ENCODE assay signal across 8 cellular contexts in genomic region chr22:27919222-27919942, GRCh38. TPM values are rescaled to one million over a fixed set of nuclear protein-coding genes. Genes with fewer than 3 reads are reported as not detected.
A peak's percentile ranks its signal among the peaks of the same experiment; 100 is the strongest.
DNase-seq lines count a peak whose midpoint lies in the region; ATAC-seq and TF ChIP-seq lines count a peak whose summit lies in the region.

PITPNB (minus strand) TSS chr22:27919256; CDS start chr22:27919191, 65 bp downstream.

- peaks cover 8 to 19% of the 10 kb centered on the region in 2 donors for H3K4me1 ChIP-seq in mucosa of rectum (ENCODE audit: control insufficient read depth in 2 of 2, insufficient read depth in 2 of 2, low read length in 2 of 2)

- H3K4me1 Mint-ChIP-seq in activated T-cell treated with anti-CD3 and anti-CD28 coated beads, Interleukin-2, amount 50 U/mL, for 24 hours (ENCODE audit: low read depth): peaks cover 70% of the 10 kb centered on the region

- ATAC-seq in GM21723 (IDR thresholded peaks at IDR 0.05; ENCODE audit: unreplicated experiment): peak; percentile 82

- TF ChIP-seq POLR2A in erythroblast (IDR thresholded peaks at IDR 0.05; ENCODE audit: low read length): peak; percentile 90

- H3K36me3 ChIP-seq in mucosa of rectum (ENCODE audit: control insufficient read depth in 2 of 2, insufficient read depth in 2 of 2, low read length in 2 of 2): no peaks in the 10 kb centered on the region

- H3K9me3 Mint-ChIP-seq in activated T-cell treated with anti-CD3 and anti-CD28 coated beads, Interleukin-2, amount 50 U/mL, for 24 hours: no peaks in the 10 kb centered on the region

- H3K4me3 ChIP-seq in mucosa of rectum (ENCODE audit: low read length in 2 of 2): peak within 1 kb of the TSS; percentile 92 to 93

- peak within 1 kb of the TSS; percentile 98 for H3K4me3 Mint-ChIP-seq in activated T-cell treated with anti-CD3 and anti-CD28 coated beads, Interleukin-2, amount 50 U/mL, for 24 hours

- H3K27ac Mint-ChIP-seq in activated T-cell treated with anti-CD3 and anti-CD28 coated beads, Interleukin-2, amount 50 U/mL, for 24 hours: peak within 1 kb of the TSS; percentile 100

- H3K9ac ChIP-seq in mucosa of rectum (ENCODE audit: low read depth in 1 of 2, low read length in 2 of 2): peak within 1 kb of the TSS; percentile 95 to 97

- H3K9me3 ChIP-seq in mucosa of rectum (ENCODE audit: control insufficient read depth in 2 of 2, low read length in 2 of 2): no peaks in the 10 kb centered on the region

- H3K27me3 ChIP-seq in mucosa of rectum (ENCODE audit: control insufficient read depth in 2 of 2, insufficient read depth in 2 of 2, low read length in 2 of 2): no peaks in the 10 kb centered on the region

- no peaks in the 10 kb centered on the region for H3K27me3 Mint-ChIP-seq in activated T-cell treated with anti-CD3 and anti-CD28 coated beads, Interleukin-2, amount 50 U/mL, for 24 hours

- H3K27ac ChIP-seq in mucosa of rectum (ENCODE audit: low read depth in 2 of 2, low read length in 2 of 2): peak within 1 kb of the TSS; percentile 95

- peak; percentile 90 for DNase-seq in DMS53 (lab: John Stamatoyannopoulos, UW)
- DNase-seq in KG1 (lab: John Stamatoyannopoulos, UW): peak; percentile 97
- peak; percentile 99 for DNase-seq in activated T-cell treated with anti-CD3 and anti-CD28 coated beads, Interleukin-2, amount 50 U/mL, for 24 hours
- peak; percentile 98 to 100 for DNase-seq in erythroblast (lab: John Stamatoyannopoulos, UW)
- DNase-seq in stimulated activated CD8-positive, alpha-beta memory T cell treated with anti-CD3 and anti-CD28 coated beads, Interleukin-4, amount 100 ng/mL, for 4 hours (ENCODE audit: low read depth in 2 of 2, low spot score in 1 of 2): peak; percentile 96 to 98

- peaks cover 63% of the 10 kb centered on the region for H3K36me3 Mint-ChIP-seq in activated T-cell treated with anti-CD3 and anti-CD28 coated beads, Interleukin-2, amount 50 U/mL, for 24 hours (ENCODE audit: low read depth)

TF ChIP-seq in PFSK-1, 5 proteins besides CTCF, POLR2A, EP300 and RAD21:
- TF ChIP-seq SIN3A (IDR thresholded peaks at IDR 0.05; ENCODE audit: borderline replicate concordance, insufficient read depth, low read length): 0 out of 2 replicates have a peak, but pooled peaks have one; percentile 41
- TF ChIP-seq FOXP2 (optimal IDR thresholded peaks at IDR 0.05; ENCODE audit: borderline replicate concordance, extremely low read depth, extremely low read length, insufficient read depth): peak; percentile 97
- peak; percentile 85; the same call in 1 of the 2 replicates for TF ChIP-seq TAF1 (IDR thresholded peaks at IDR 0.05; ENCODE audit: borderline replicate concordance, insufficient read depth, low read length)
- peak; percentile 79 for TF ChIP-seq POLR2AphosphoS5 (IDR thresholded peaks at IDR 0.05; ENCODE audit: low read depth, low read length)
- TF ChIP-seq REST (IDR thresholded peaks at IDR 0.05; ENCODE audit: insufficient read depth in 1 of 2, low read depth in 2 of 2, low read length in 2 of 2): no peak

RNA-seq across cellular contexts. Expression of gene PITPNB, which starts in this region (rescaled TPM):
- 31.1 TPM for polyA plus RNA-seq in PFSK-1 (2012; ENCODE audit: insufficient read length, low read depth)

Comparison
In these comparisons a context has a peak if more than half of its experiments do, and no peak if none do; other contexts are left out.
1. Peak in every context shown above with its lines: DNase-seq, ATAC-seq, H3K4me3 ChIP-seq and H3K27ac ChIP-seq.